1 cellular context compared by ENCODE assay signal in the genomic region with DNA sequence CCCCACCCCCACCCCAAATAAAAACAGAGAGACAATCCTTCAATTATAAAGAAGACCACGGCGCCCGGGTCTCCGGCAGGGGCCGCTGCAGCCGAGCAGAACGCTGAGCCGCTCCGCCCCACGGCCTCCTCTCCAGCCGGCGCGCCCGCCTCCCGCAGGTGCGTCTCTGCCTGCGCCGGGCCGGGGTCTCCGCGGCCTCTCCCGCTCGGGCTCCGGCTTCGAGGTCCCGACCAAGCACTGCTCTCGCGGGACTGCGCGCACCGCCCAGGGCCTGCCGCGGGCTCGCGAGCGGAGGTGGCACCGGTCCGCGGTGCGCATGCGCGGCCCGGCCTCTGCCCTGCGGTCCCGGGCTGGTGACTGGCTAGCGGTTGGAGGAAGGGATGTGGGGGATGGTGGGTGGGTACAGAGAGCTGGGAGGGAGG.
A peak's percentile ranks its signal among the peaks of the same experiment; 100 is the strongest.
TF ChIP-seq lines count a peak whose summit lies in the region.

No MANE protein-coding gene starts in this region.

TF ChIP-seq in GM12878, 131 proteins besides CTCF, POLR2A, EP300 and RAD21 (continued from another document):
- TF ChIP-seq BCL11A (IDR thresholded peaks at IDR 0.05; ENCODE audit: low read depth, low read length): no peak
- TF ChIP-seq ZNF592 (IDR thresholded peaks at IDR 0.05): peak; percentile 65; the same call in 1 of the 2 replicates
- TF ChIP-seq CHD2 (IDR thresholded peaks at IDR 0.05; ENCODE audit: borderline replicate concordance, low read depth, low read length): peak; percentile 97
- no peak for TF ChIP-seq NBN (IDR thresholded peaks at IDR 0.05)
- TF ChIP-seq TBL1XR1 (IDR thresholded peaks at IDR 0.05; ENCODE audit: low read depth, low read length): no peak; the same call in 1 of the 2 replicates
- no peak for TF ChIP-seq ZSCAN29 (IDR thresholded peaks at IDR 0.05)
- TF ChIP-seq KLF5 (IDR thresholded peaks at IDR 0.05; ENCODE audit: partially characterized antibody): peak; percentile 28
- no peak for TF ChIP-seq YBX1 (IDR thresholded peaks at IDR 0.05)
- TF ChIP-seq CREB1 (IDR thresholded peaks at IDR 0.05; ENCODE audit: low read depth): peak; percentile 60; the same call in 1 of the 2 replicates
- no peak for TF ChIP-seq BMI1 (IDR thresholded peaks at IDR 0.05; ENCODE audit: borderline replicate concordance)
- no peak for TF ChIP-seq WRNIP1 (IDR thresholded peaks at IDR 0.05; ENCODE audit: borderline replicate concordance, low read depth, low read length)
- no peak for TF ChIP-seq PRDM15 (CRISPR knock-in tag; IDR thresholded peaks at IDR 0.05)
- TF ChIP-seq CREM (IDR thresholded peaks at IDR 0.05; ENCODE audit: low read depth): 0 out of 2 replicates have a peak, but pooled peaks have one; percentile 36
- TF ChIP-seq HCFC1 (IDR thresholded peaks at IDR 0.05; ENCODE audit: low read length): no peak; the same call in 1 of the 2 replicates
- no peak for TF ChIP-seq SIX5 (IDR thresholded peaks at IDR 0.05; ENCODE audit: low read depth, low read length, severe bottlenecking)
- TF ChIP-seq GATAD2B (conservative IDR thresholded peaks at IDR 0.05; ENCODE audit: low read depth): no peak
- TF ChIP-seq CBFB (IDR thresholded peaks at IDR 0.05; ENCODE audit: low read depth): no peak
- no peak for TF ChIP-seq IKZF2 (IDR thresholded peaks at IDR 0.05)
